20 cellular contexts compared by ENCODE assay signal in genomic region chr17:80225230-80225629, GRCh38. TPM values are rescaled to one million over a fixed set of nuclear protein-coding genes. Genes with fewer than 3 reads are reported as not detected.
"Had no signal": no experiment of that assay in that cellular context is flagged by ENCODE, and none has a peak within 500 bp of the region (broad histone marks: within the 10 kb centered on the region; RNA-seq: fewer than 3 reads in every experiment).

No MANE protein-coding gene starts in this region.

- H3K4me3 Mint-ChIP-seq: activated naive CD4-positive, alpha-beta T cell treated with anti-CD3 and anti-CD28 coated beads, Interleukin-2, amount 50 U/mL, for 24 hours; dendritic cell treated with granulocyte-macrophage colony-stimulating factor and Interleukin-4, amounts not matched to agents 40 ng/mL and 50 ng/mL, for 4 days; immature natural killer cell; natural killer cell treated with Interleukin-12 subunit alpha and Interleukin-12 subunit beta and Interleukin-15 and Interleukin-18, amount 100 ng/mL, for 72 hours; stimulated activated effector memory CD8-positive, alpha-beta T cell treated with anti-CD3 and anti-CD28 coated beads, Interleukin-12 subunit alpha, Interleukin-12 subunit beta, amount 100 ng/mL, for 72 hours; stimulated activated naive CD8-positive, alpha-beta T cell treated with anti-CD3 and anti-CD28 coated beads, Interleukin-15, amount 100 ng/mL, for 72 hours had no signal

- ATAC-seq: gastrocnemius medialis; natural killer cell treated with Interleukin-12 subunit alpha and Interleukin-12 subunit beta and Interleukin-15 and Interleukin-18, amount 100 ng/mL, for 72 hours; sciatic nerve; stimulated activated effector memory CD8-positive, alpha-beta T cell treated with anti-CD3 and anti-CD28 coated beads, Interleukin-12 subunit alpha, Interleukin-12 subunit beta, amount 100 ng/mL, for 72 hours; stimulated activated naive CD8-positive, alpha-beta T cell treated with anti-CD3 and anti-CD28 coated beads, Interleukin-15, amount 100 ng/mL, for 72 hours had no signal

- H3K27me3 ChIP-seq: esophagus squamous epithelium, gastrocnemius medialis, tibial artery had no signal

- H3K36me3 Mint-ChIP-seq: natural killer cell treated with Interleukin-12 subunit alpha and Interleukin-12 subunit beta and Interleukin-15 and Interleukin-18, amount 100 ng/mL, for 72 hours had no signal

- FAIRE-seq: small intestine had no signal

- H3K27ac ChIP-seq: esophagus squamous epithelium, gastrocnemius medialis, parathyroid adenoma, tibial artery had no signal

- H3K4me3 ChIP-seq: esophagus squamous epithelium, gastrocnemius medialis, tibial artery had no signal

- H3K27ac Mint-ChIP-seq: dendritic cell treated with granulocyte-macrophage colony-stimulating factor and Interleukin-4, amounts not matched to agents 40 ng/mL and 50 ng/mL, for 4 days; natural killer cell treated with Interleukin-12 subunit alpha and Interleukin-12 subunit beta and Interleukin-15 and Interleukin-18, amount 100 ng/mL, for 72 hours; stimulated activated naive CD8-positive, alpha-beta T cell treated with anti-CD3 and anti-CD28 coated beads, Interleukin-15, amount 100 ng/mL, for 72 hours had no signal

- H2AFZ ChIP-seq: parathyroid adenoma had no signal

- DNase-seq: activated CD4-positive, CD25-positive, alpha-beta regulatory T cell treated with anti-CD3 and anti-CD28 coated beads, Interleukin-2, amount 50 U/mL, for 72 hours; activated gamma-delta T cell treated with Interleukin-2 at 50 U/mL for 16 hours; activated T-cell treated with anti-CD3 and anti-CD28 coated beads, Interleukin-2, amount 50 U/mL, for 1 hour; effector CD8-positive, alpha-beta T cell; esophagus squamous epithelium; gastrocnemius medialis; immature natural killer cell; kidney glomerular epithelial cell; small intestine; stimulated activated CD4-positive, alpha-beta T cell treated with anti-CD3 and anti-CD28 coated beads, Interleukin-2, amount 100 ng/mL, for 24 hours; stimulated activated naive CD8-positive, alpha-beta T cell treated with anti-CD3 and anti-CD28 coated beads, Interleukin-15, amount 100 ng/mL, for 72 hours; tibial artery had no signal

- H3K9ac ChIP-seq: parathyroid adenoma had no signal

- H3K9me3 ChIP-seq: esophagus squamous epithelium, gastrocnemius medialis, tibial artery had no signal

- H3K9me3 Mint-ChIP-seq: activated naive CD4-positive, alpha-beta T cell treated with anti-CD3 and anti-CD28 coated beads, Interleukin-2, amount 50 U/mL, for 24 hours; dendritic cell treated with granulocyte-macrophage colony-stimulating factor and Interleukin-4, amounts not matched to agents 40 ng/mL and 50 ng/mL, for 4 days; immature natural killer cell; natural killer cell treated with Interleukin-12 subunit alpha and Interleukin-12 subunit beta and Interleukin-15 and Interleukin-18, amount 100 ng/mL, for 72 hours; stimulated activated effector memory CD8-positive, alpha-beta T cell treated with anti-CD3 and anti-CD28 coated beads, Interleukin-12 subunit alpha, Interleukin-12 subunit beta, amount 100 ng/mL, for 72 hours; stimulated activated naive CD8-positive, alpha-beta T cell treated with anti-CD3 and anti-CD28 coated beads, Interleukin-15, amount 100 ng/mL, for 72 hours had no signal

- H3K27me3 Mint-ChIP-seq: activated naive CD4-positive, alpha-beta T cell treated with anti-CD3 and anti-CD28 coated beads, Interleukin-2, amount 50 U/mL, for 24 hours; natural killer cell treated with Interleukin-12 subunit alpha and Interleukin-12 subunit beta and Interleukin-15 and Interleukin-18, amount 100 ng/mL, for 72 hours; stimulated activated naive CD8-positive, alpha-beta T cell treated with anti-CD3 and anti-CD28 coated beads, Interleukin-15, amount 100 ng/mL, for 72 hours had no signal

RNA-seq across cellular contexts. Expression of gene CARD14, which starts 55.4 kb away (rescaled TPM):
- total RNA-seq: cardiac septum; gastrocnemius medialis; natural killer cell treated with Interleukin-12 subunit alpha and Interleukin-12 subunit beta and Interleukin-15 and Interleukin-18, amount 100 ng/mL, for 72 hours; T-helper 2 cell treated with Interferon-gamma antibody and Interleukin-4, amounts not matched to agents 100 ng/mL and 5 ng/mL, for 36 hours had no signal
- polyA plus RNA-seq: immature natural killer cell had no signal
